Comparison of ENCODE assay signal across 8 cellular contexts in the genomic region with DNA sequence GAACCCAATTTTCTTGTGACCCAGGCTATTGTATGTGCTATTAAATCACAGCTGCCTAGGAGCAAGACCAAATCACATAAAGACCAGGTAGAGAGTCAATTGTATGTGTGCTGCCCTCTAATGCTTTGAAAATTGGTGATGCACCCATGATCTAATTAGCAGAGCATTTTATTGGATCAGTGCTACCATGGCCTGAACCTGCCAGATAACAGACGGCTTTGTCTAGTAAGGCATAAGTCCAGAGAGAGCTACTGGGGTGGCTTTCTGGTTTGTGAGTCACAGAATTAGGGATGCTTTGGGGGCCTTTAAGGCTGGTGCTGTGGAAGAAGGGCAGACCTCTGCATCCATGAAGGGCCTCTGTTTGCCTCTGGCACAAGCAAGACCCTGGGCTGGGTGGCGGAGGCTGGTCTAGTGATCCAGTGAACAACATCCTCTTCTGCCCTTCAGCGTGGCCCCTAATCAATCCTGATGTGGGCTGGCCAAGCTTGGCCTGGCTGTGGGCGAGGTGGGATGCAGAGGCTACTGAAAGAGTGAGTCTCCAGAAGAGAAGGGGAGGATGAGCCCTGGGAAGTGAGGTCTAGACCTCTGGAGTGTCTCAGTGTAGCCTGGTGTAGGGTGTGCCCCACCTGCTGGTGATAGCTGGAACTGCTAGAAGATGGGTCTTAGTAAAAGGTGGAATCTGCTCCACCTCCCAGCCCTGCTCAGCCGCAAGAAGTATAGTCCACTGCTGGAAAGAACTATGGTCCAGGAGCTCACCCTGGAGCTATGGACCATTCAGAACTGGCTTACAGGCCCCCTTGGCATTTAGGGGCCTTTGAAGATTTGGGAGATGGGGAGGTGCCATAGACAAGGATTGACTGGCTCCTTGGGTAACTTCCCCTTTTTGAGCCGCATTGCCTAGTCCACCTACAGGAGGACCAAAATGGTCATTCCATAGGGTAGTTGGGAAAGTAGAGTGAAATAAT.
DNase-seq lines count a peak whose midpoint lies in the region; ATAC-seq and TF ChIP-seq lines count a peak whose summit lies in the region.

No MANE protein-coding gene starts in this region.

- H3K27ac Mint-ChIP-seq in central memory CD8-positive, alpha-beta T cell (ENCODE audit: low read depth), result no peak overlapping the region

- H3K27me3 Mint-ChIP-seq in central memory CD8-positive, alpha-beta T cell, result peaks cover 45% of the 10 kb centered on the region

- no peak overlapping the region for H3K4me3 ChIP-seq in AG09309 (ENCODE audit: control insufficient read depth, low read depth, low read length)

- peak; percentile 38 for DNase-seq in AG09309 (ENCODE audit: low read depth)
- DNase-seq in GOT3 (lab: John Stamatoyannopoulos, UW), result peak; percentile 57
- DNase-seq in NCI-H345 (lab: John Stamatoyannopoulos, UW), result peak; percentile 80
- peak; percentile 51 to 57 for DNase-seq in central memory CD8-positive, alpha-beta T cell (ENCODE audit: low spot score in 2 of 2)
- peak; percentile 68 for DNase-seq in kidney glomerular epithelial cell (lab: John Stamatoyannopoulos, UW)
- peak; percentile 85 to 87 for DNase-seq in stimulated activated CD4-positive, alpha-beta T cell treated with anti-CD3 and anti-CD28 coated beads, Interleukin-2, amount 100 ng/mL, for 24 hours

- H3K9me3 Mint-ChIP-seq in central memory CD8-positive, alpha-beta T cell, result no peaks in the 10 kb centered on the region

- peak; percentile 59 to 81 for ATAC-seq in activated CD4-positive, CD25-positive, alpha-beta regulatory T cell treated with anti-CD3 and anti-CD28 coated beads, Interleukin-2, amount 50 U/mL, for 24 hours
- ATAC-seq in central memory CD8-positive, alpha-beta T cell (replicated peaks; ENCODE audit: extremely low read depth, poor library complexity, severe bottlenecking), result peak; percentile 65
- no peak for ATAC-seq in GM19351 (IDR thresholded peaks at IDR 0.05; ENCODE audit: unreplicated experiment)

- H3K36me3 Mint-ChIP-seq in central memory CD8-positive, alpha-beta T cell (ENCODE audit: insufficient read depth), result no peaks in the 10 kb centered on the region

- peak; percentile 96 for TF ChIP-seq CTCF in AG09309 (IDR thresholded peaks at IDR 0.05; ENCODE audit: control insufficient read depth, insufficient read depth, low read depth, low read length, missing control alignments)

- H3K4me1 Mint-ChIP-seq in central memory CD8-positive, alpha-beta T cell, result peaks cover 11% of the 10 kb centered on the region

- no peak overlapping the region for H3K4me3 Mint-ChIP-seq in central memory CD8-positive, alpha-beta T cell
